ENCODE assay signal across 9 cellular contexts in the genomic region with DNA sequence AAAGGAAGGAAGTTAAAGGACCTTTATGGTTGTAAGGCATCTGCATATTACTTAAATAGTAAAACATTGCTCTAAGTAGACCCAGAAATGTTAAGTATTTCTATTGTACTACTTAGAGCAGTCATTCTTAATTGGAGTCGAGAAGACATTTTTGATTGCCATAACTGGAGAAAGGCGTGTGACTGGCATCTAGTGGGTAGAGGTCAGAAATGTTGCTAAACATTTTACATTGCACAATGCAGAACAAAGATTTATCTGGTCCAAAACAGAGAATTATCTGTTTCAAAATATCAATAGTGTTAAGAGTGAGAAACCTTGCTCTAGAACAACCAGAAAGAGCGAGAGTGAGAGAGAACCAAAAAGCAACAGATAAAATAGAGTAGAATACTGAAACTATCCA.
DNase-seq lines count a peak whose midpoint lies in the region; ATAC-seq and TF ChIP-seq lines count a peak whose summit lies in the region.
"Had no signal": no experiment of that assay in that cellular context is flagged by ENCODE, and none has a peak within 500 bp of the region (broad histone marks: within the 10 kb centered on the region; RNA-seq: fewer than 3 reads in every experiment).

No MANE protein-coding gene starts in this region.

- CTCF ChIA-PET in RWPE1 (lab: Yijun Ruan, JAX), result no interaction called here

- no peak overlapping the region for H3K4me3 ChIP-seq in foreskin fibroblast (ENCODE audit: low read depth in 1 of 2, low read length in 2 of 2)
- H3K4me3 ChIP-seq: SK-N-MC had no signal

- no peak for ATAC-seq in GM18907 (IDR thresholded peaks at IDR 0.05; ENCODE audit: unreplicated experiment)
- no peak for ATAC-seq in HG02610 (IDR thresholded peaks at IDR 0.05; ENCODE audit: unreplicated experiment)
- no peak for ATAC-seq in GM19324 (IDR thresholded peaks at IDR 0.05; ENCODE audit: low FRiP score, unreplicated experiment)

- POLR2A ChIA-PET in RWPE1 (lab: Yijun Ruan, JAX; ENCODE audit: low non-redundant PET), result no interaction called here

- no peak overlapping the region for H3K27ac ChIP-seq in RWPE1
- H3K27ac ChIP-seq: SK-N-MC had no signal

- DNase-seq in stimulated activated naive CD4-positive, alpha-beta T cell (lab: John Stamatoyannopoulos, UW), result peak in 4 of 6 experiments; percentile 14 to 53 (median 34)
- DNase-seq in stimulated activated naive CD4-positive, alpha-beta T cell treated with Interleukin-2 at 50 U/mL for 16 hours (lab: John Stamatoyannopoulos, UW), result no peak
- DNase-seq in RWPE1 (ENCODE audit: low spot score), result no peak
- DNase-seq in foreskin fibroblast, result peak; percentile 35 to 67
- DNase-seq in effector CD8-positive, alpha-beta T cell (lab: John Stamatoyannopoulos, UW), result no peak

- TF ChIP-seq CTCF in RWPE1 (conservative IDR thresholded peaks at IDR 0.05; ENCODE audit: low read depth) (peak; percentile 41), foreskin fibroblast (IDR thresholded peaks at IDR 0.05; ENCODE audit: low read depth, low read length) (no peak)

Comparison
In these comparisons a context has a peak if more than half of its experiments do, and no peak if none do; other contexts are left out.
1. DNase-seq: peak in stimulated activated naive CD4-positive, alpha-beta T cell (4 of 6) and foreskin fibroblast (2 of 2); none in stimulated activated naive CD4-positive, alpha-beta T cell treated with Interleukin-2 at 50 U/mL for 16 hours (single experiment), RWPE1 (single experiment) and effector CD8-positive, alpha-beta T cell (single experiment).